Comparison of ENCODE assay signal across 8 cellular contexts in genomic region chr2:197498937-197499593, GRCh38. TPM values are rescaled to one million over a fixed set of nuclear protein-coding genes. Genes with fewer than 3 reads are reported as not detected.
DNase-seq lines count a peak whose midpoint lies in the region; ATAC-seq and TF ChIP-seq lines count a peak whose summit lies in the region.

No MANE protein-coding gene starts in this region.

- H3K36me3 Mint-ChIP-seq in activated naive CD4-positive, alpha-beta T cell treated with anti-CD3 and anti-CD28 coated beads, Interleukin-2, amount 50 U/mL, for 72 hours = peaks cover 73 to 81% of the 10 kb centered on the region in 2 donors

- peaks cover 13 to 30% of the 10 kb centered on the region in 2 donors for H3K4me1 ChIP-seq in thyroid gland

- intact Hi-C loops in head of caudate nucleus (cut with DNase I) = loop anchor here (1.0 to 10.0 kb wide), 4 partner anchors 18 to 206 kb away; partner anchors contain the start of genes COQ10B, MARS2, MOB4 and SF3B1
- intact Hi-C loops in thyroid gland (cut with DNase I) = no loop called here

- peak in 1 of 2 donors; percentile 43 for TF ChIP-seq POLR2A in thyroid gland (IDR thresholded peaks at IDR 0.05)

- WGBS in thyroid gland, 2 donors = 0 to 1% methylated on average over 22 to 26 of the region's 46 CpGs

- DNase-seq in AML-193 (lab: John Stamatoyannopoulos, UW) (peak; percentile 20 to 44), RPMI7951 (ENCODE audit: low read depth) (peak; percentile 56), head of caudate nucleus (peak in 41 of 42 donors; percentile 9 to 70 (median 43)), omental fat pad (ENCODE audit: low spot score) (no peak), thyroid gland (peak; percentile 64 to 69)
- DNase-seq in activated naive CD4-positive, alpha-beta T cell treated with anti-CD3 and anti-CD28 coated beads, Interleukin-2, amount 50 U/mL, for 72 hours (ENCODE audit: low spot score in 2 of 2) = peak; percentile 56 to 80

- peak overlapping the region; percentile 96 to 98 for H3K27ac Mint-ChIP-seq in activated naive CD4-positive, alpha-beta T cell treated with anti-CD3 and anti-CD28 coated beads, Interleukin-2, amount 50 U/mL, for 72 hours

- H3K4me3 ChIP-seq in thyroid gland (replicated peaks in 1 of 3) = peak overlapping the region; percentile 83 to 94 (median 84)

- no peaks in the 10 kb centered on the region for H3K9me3 Mint-ChIP-seq in activated naive CD4-positive, alpha-beta T cell treated with anti-CD3 and anti-CD28 coated beads, Interleukin-2, amount 50 U/mL, for 72 hours

- H3K9me3 ChIP-seq in thyroid gland = no peaks in the 10 kb centered on the region

- ATAC-seq in GM19043 (IDR thresholded peaks at IDR 0.05; ENCODE audit: low read depth, unreplicated experiment) (peak; percentile 27), HG03378 (IDR thresholded peaks at IDR 0.05; ENCODE audit: unreplicated experiment) (peak; percentile 15), omental fat pad (ENCODE audit: low FRiP score) (peak; percentile 20)
- peak in 1 of 2 donors; percentile 35 for ATAC-seq in activated naive CD4-positive, alpha-beta T cell treated with anti-CD3 and anti-CD28 coated beads, Interleukin-2, amount 50 U/mL, for 72 hours

- peaks cover 28 to 34% of the 10 kb centered on the region in 2 donors for H3K36me3 ChIP-seq in thyroid gland

- no peak for TF ChIP-seq CTCF in omental fat pad (IDR thresholded peaks at IDR 0.05)
- no peak for TF ChIP-seq CTCF in thyroid gland (IDR thresholded peaks at IDR 0.05)

- H3K27ac ChIP-seq in thyroid gland = peak overlapping the region; percentile 75 to 100 (median 100)

- no peaks in the 10 kb centered on the region for H3K27me3 ChIP-seq in thyroid gland

RNA-seq across cellular contexts. Expression of gene HSPD1, which starts 0.6 kb away (rescaled TPM):
- total RNA-seq in RPMI7951 (2014; rRNA removed; shearing (Covaris generic)) = 286 and 315 TPM in 2 replicates
- 100 to 1,000 TPM; 646 to 811 TPM for total RNA-seq in activated naive CD4-positive, alpha-beta T cell treated with anti-CD3 and anti-CD28 coated beads, Interleukin-2, amount 50 U/mL, for 72 hours
- total RNA-seq in omental fat pad (100 to 1,000 TPM; 138 to 643 (median 306) TPM), thyroid gland (100 to 1,000 TPM; 125 to 157 (median 151) TPM)

RNA-seq across cellular contexts. Expression of gene HSPE1, which starts 1.1 kb away (rescaled TPM):
- total RNA-seq in RPMI7951 (2014; rRNA removed; shearing (Covaris generic)) = 516 and 553 TPM in 2 replicates
- 100 to 1,000 TPM; 264 to 275 TPM for total RNA-seq in activated naive CD4-positive, alpha-beta T cell treated with anti-CD3 and anti-CD28 coated beads, Interleukin-2, amount 50 U/mL, for 72 hours
- total RNA-seq in omental fat pad (100 to 1,000 TPM in 3 of 4 donors, 10 to 100 TPM in 1; 86.5 to 352 (median 177) TPM), thyroid gland (100 to 1,000 TPM in 1 of 4 donors, 10 to 100 TPM in 3; 32.8 to 136 (median 79.8) TPM)

RNA-seq across cellular contexts. Expression of gene MOB4, which starts 16.8 kb away (rescaled TPM):
- total RNA-seq in RPMI7951 (2014; rRNA removed; shearing (Covaris generic)) = 80.6 and 103 TPM in 2 replicates
- total RNA-seq in activated naive CD4-positive, alpha-beta T cell treated with anti-CD3 and anti-CD28 coated beads, Interleukin-2, amount 50 U/mL, for 72 hours = 10 to 100 TPM; 16.0 to 21.2 TPM
- total RNA-seq in omental fat pad (10 to 100 TPM; 20.3 to 27.3 (median 23.6) TPM), thyroid gland (10 to 100 TPM; 24.7 to 36.1 (median 28.6) TPM)

RNA-seq across cellular contexts. Expression of gene COQ10B, which starts 45.7 kb away (rescaled TPM):
- 45.1 and 46.9 TPM in 2 replicates for total RNA-seq in RPMI7951 (2014; rRNA removed; shearing (Covaris generic))
- 10 to 100 TPM; 12.6 to 48.6 TPM for total RNA-seq in activated naive CD4-positive, alpha-beta T cell treated with anti-CD3 and anti-CD28 coated beads, Interleukin-2, amount 50 U/mL, for 72 hours
- total RNA-seq in omental fat pad (10 to 100 TPM; 27.0 to 47.7 (median 37.0) TPM), thyroid gland (10 to 100 TPM; 27.2 to 38.8 (median 30.0) TPM)
